8 cellular contexts compared by ENCODE assay signal in the genomic region with DNA sequence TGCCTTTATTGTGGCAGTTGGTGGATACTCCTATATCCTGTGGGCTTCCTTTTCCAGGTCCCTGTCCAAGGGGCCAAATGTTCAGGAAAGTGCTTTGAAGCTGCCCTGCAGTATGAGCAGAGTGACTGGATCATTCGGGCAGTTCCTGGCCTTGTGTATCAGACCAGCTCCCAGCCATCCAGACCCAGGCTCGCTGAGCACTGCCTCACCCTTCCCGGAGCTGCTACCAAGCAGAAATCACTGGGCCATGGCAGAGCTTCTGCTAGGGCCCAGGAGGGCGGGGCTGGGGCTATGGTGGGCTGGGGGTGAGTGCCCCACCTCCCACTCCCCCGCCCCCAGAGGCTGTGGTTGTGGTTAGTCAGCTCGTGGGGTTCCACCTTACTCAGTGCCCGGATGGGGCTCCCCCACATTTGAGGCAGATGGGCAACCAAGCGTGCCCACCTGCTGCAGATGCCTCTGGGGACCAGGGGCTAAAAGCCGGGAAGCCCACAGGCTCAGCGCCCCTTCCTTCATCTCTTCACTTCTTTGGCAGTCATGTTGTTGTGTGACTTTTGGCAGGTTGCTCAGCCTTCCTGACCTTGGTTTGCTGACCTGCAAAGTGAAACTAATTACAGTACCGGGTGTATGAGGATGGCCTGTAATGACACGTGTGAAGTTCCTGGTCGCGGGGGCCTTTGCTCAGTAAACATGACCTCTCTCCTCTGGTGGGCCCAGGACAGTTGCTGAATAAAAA. TPM values are rescaled to one million over a fixed set of nuclear protein-coding genes. Genes with fewer than 3 reads are reported as not detected.
DNase-seq lines count a peak whose midpoint lies in the region; ATAC-seq and TF ChIP-seq lines count a peak whose summit lies in the region.

No MANE protein-coding gene starts in this region.

- no peak overlapping the region for H3K4me3 ChIP-seq in GM23248
- H3K4me3 ChIP-seq in lower leg skin (ENCODE audit: low read depth, poor library complexity, severe bottlenecking): no peak overlapping the region

- no peak overlapping the region for H3K9ac ChIP-seq in GM23248

- H3K9me2 ChIP-seq in GM23248 (ENCODE audit: insufficient read depth): no peaks in the 10 kb centered on the region

- H3K9me3 ChIP-seq in GM23248 (ENCODE audit: low read depth): no peaks in the 10 kb centered on the region

- H4K20me1 ChIP-seq in GM23248 (ENCODE audit: insufficient read depth): no peaks in the 10 kb centered on the region

- no peaks in the 10 kb centered on the region for H3K79me2 ChIP-seq in GM23248 (ENCODE audit: insufficient read depth)

- TF ChIP-seq CTCF in lower leg skin (IDR thresholded peaks at IDR 0.05): no peak

- in situ Hi-C loops in GM23248 (cut with MboI): no loop called here

- ATAC-seq in GM18868 (IDR thresholded peaks at IDR 0.05; ENCODE audit: unreplicated experiment): peak; percentile 68
- peak; percentile 57 for ATAC-seq in HG02763 (IDR thresholded peaks at IDR 0.05; ENCODE audit: unreplicated experiment)

- DNase-seq in glomerular visceral epithelial cell (ENCODE audit: extremely low spot score): peak; percentile 74
- no peak for DNase-seq in GM23248
- no peak for DNase-seq in lower leg skin (ENCODE audit: low spot score in 2 of 2)
- no peak for DNase-seq in HCEC 1CT
- DNase-seq in stimulated activated naive CD4-positive, alpha-beta T cell (lab: John Stamatoyannopoulos, UW): no peak

- no peak overlapping the region for H3K27ac ChIP-seq in GM23248

- H3K4me1 ChIP-seq in GM23248 (ENCODE audit: insufficient read depth): peaks cover 8% of the 10 kb centered on the region; the same call in 1 of the 2 replicates

- peak; percentile 40; the same call in 1 of the 2 replicates for TF ChIP-seq POLR2A in Raji (IDR thresholded peaks at IDR 0.05; ENCODE audit: insufficient read depth, low read depth, low read length)
- no peak for TF ChIP-seq POLR2A in lower leg skin (IDR thresholded peaks at IDR 0.05)

- no peaks in the 10 kb centered on the region for H3K36me3 ChIP-seq in GM23248 (ENCODE audit: low read depth)

- H3K4me2 ChIP-seq in GM23248 (ENCODE audit: unreplicated experiment): no peak overlapping the region

- H3F3A ChIP-seq in GM23248 (ENCODE audit: insufficient read depth): 0 out of 2 replicates have a peak, but pooled peaks cover 5% of the 10 kb centered on the region

- WGBS in GM23248 (ENCODE audit: low coverage in 1 of 2, low lambda C conversion rate in 2 of 2, missing lambda C conversion rate in 2 of 2), 2 experiments: 75 to 77% methylated on average over 14 of the region's 14 CpGs
- WGBS in lower leg skin, 2 donors: 65% methylated on average over 13 to 14 of the region's 14 CpGs

- no peak overlapping the region for H2AFZ ChIP-seq in GM23248

- no peaks in the 10 kb centered on the region for H3K27me3 ChIP-seq in GM23248 (replicated peaks; ENCODE audit: insufficient read depth)

- intact Hi-C loops in lower leg skin (cut with DNase I; ENCODE audit: low total_unique reads): no loop called here

RNA-seq across cellular contexts. Expression of a gene that starts 2.0 kb away (rescaled TPM):
- 4.2 and 7.9 TPM in 2 replicates for total RNA-seq in GM23248 (2014; rRNA removed; shearing (Covaris generic))
- 3.5 and 4.0 TPM in 2 replicates for polyA plus RNA-seq in GM23248 (2016; fragmentation: Nextera tagmentation; extraction: Ambion mirVana)
- total RNA-seq in lower leg skin: 10 to 100 TPM in 3 of 4 donors, 1 to 10 TPM in 1; 9.0 to 42.5 (median 18.7) TPM
